In genomic region chr1:6180578-6181311, GRCh38 we compare ENCODE assay signal across 1 cellular context.
TF ChIP-seq lines count a peak whose summit lies in the region.

No MANE protein-coding gene starts in this region.

TF ChIP-seq in SK-N-SH, 30 proteins besides CTCF, POLR2A, EP300 and RAD21 (continued from another document):
- TF ChIP-seq USF1 (IDR thresholded peaks at IDR 0.05; ENCODE audit: borderline replicate concordance, low read depth), result no peak
- no peak for TF ChIP-seq NRF1 (IDR thresholded peaks at IDR 0.05; ENCODE audit: low read depth, low read length)
- TF ChIP-seq SMC3 (IDR thresholded peaks at IDR 0.05; ENCODE audit: low read depth, low read length), result no peak
- TF ChIP-seq SIN3A (IDR thresholded peaks at IDR 0.05; ENCODE audit: borderline replicate concordance, low read depth, low read length), result no peak
